In the genomic region with DNA sequence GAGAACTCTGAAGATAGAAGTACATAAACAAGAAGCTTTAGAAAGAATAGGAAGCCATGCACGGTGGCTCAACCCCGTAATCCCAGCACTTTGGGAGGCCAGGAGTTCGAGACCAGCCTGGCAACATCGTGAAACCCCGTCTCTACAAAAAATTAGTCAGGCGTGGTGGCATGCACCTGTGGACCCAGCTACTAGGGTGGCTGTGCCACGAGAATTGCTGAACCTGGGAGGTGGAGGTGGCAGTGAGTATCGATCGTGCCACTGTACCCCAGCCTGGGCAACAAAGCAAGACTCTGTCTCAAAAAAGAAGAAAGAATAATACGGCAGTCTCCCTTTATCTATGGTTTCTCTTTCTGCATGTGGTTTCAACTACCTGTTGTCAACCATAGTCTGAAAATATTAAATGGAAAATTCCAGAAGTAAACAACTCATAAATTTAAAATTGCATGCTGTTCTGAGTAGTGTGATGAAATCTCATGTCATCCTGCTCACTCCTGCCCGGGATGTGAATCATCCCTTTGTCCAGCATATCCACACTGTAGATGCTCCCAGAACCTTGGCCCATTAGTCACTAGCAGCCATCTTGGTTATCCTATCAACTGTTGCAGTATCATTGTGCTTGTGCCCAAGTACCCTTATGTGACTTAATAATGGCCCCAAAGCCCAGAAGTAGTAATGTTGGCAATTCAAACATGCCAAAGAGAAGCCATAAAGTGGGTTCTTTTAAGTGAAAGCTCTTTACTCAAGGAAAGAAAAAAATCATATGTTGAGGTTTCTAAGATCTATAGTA, we compare ENCODE assay signal across 1 cellular context.
TF ChIP-seq lines count a peak whose summit lies in the region.

No MANE protein-coding gene starts in this region.

TF ChIP-seq in K562, 482 proteins besides CTCF, POLR2A, EP300 and RAD21 (continued from another document and continues in another):
- TF ChIP-seq, protein P1, sequence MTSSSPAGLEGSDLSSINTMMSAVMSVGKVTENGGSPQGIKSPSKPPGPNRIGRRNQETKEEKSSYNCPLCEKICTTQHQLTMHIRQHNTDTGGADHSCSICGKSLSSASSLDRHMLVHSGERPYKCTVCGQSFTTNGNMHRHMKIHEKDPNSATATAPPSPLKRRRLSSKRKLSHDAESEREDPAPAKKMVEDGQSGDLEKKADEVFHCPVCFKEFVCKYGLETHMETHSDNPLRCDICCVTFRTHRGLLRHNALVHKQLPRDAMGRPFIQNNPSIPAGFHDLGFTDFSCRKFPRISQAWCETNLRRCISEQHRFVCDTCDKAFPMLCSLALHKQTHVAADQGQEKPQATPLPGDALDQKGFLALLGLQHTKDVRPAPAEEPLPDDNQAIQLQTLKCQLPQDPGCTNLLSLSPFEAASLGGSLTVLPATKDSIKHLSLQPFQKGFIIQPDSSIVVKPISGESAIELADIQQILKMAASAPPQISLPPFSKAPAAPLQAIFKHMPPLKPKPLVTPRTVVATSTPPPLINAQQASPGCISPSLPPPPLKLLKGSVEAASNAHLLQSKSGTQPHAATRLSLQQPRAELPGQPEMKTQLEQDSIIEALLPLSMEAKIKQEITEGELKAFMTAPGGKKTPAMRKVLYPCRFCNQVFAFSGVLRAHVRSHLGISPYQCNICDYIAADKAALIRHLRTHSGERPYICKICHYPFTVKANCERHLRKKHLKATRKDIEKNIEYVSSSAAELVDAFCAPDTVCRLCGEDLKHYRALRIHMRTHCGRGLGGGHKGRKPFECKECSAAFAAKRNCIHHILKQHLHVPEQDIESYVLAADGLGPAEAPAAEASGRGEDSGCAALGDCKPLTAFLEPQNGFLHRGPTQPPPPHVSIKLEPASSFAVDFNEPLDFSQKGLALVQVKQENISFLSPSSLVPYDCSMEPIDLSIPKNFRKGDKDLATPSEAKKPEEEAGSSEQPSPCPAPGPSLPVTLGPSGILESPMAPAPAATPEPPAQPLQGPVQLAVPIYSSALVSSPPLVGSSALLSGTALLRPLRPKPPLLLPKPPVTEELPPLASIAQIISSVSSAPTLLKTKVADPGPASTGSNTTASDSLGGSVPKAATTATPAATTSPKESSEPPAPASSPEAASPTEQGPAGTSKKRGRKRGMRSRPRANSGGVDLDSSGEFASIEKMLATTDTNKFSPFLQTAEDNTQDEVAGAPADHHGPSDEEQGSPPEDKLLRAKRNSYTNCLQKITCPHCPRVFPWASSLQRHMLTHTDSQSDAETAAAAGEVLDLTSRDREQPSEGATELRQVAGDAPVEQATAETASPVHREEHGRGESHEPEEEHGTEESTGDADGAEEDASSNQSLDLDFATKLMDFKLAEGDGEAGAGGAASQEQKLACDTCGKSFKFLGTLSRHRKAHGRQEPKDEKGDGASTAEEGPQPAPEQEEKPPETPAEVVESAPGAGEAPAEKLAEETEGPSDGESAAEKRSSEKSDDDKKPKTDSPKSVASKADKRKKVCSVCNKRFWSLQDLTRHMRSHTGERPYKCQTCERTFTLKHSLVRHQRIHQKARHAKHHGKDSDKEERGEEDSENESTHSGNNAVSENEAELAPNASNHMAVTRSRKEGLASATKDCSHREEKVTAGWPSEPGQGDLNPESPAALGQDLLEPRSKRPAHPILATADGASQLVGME (CRISPR knock-in tag; IDR thresholded peaks at IDR 0.05): no peak
- TF ChIP-seq ATF7 (IDR thresholded peaks at IDR 0.05) (0 out of 2 replicates have a peak, but pooled peaks have one; percentile 29), ZNF77 (CRISPR knock-in tag; IDR thresholded peaks at IDR 0.05) (no peak), TARDBP (IDR thresholded peaks at IDR 0.05) (no peak), DDX20 (tag; IDR thresholded peaks at IDR 0.05; ENCODE audit: low read depth) (peak; percentile 83), NR2C1 (IDR thresholded peaks at IDR 0.05) (no peak), NR2C1 (tag; IDR thresholded peaks at IDR 0.05) (peak; percentile 85), JUNB (CRISPR knock-in tag; conservative IDR thresholded peaks at IDR 0.05) (no peak), HDAC6 (IDR thresholded peaks at IDR 0.05; ENCODE audit: low read depth, low read length) (no peak), MCM3 (IDR thresholded peaks at IDR 0.05) (no peak), JUND (IDR thresholded peaks at IDR 0.05; ENCODE audit: borderline replicate concordance, low read depth, low read length) (peak; percentile 81), JUND (tag; IDR thresholded peaks at IDR 0.05; ENCODE audit: borderline replicate concordance, low read depth, low read length) (peak; percentile 44; the same call in 1 of the 3 replicates), ZC3H8 (IDR thresholded peaks at IDR 0.05) (no peak), CBFA2T2 (conservative IDR thresholded peaks at IDR 0.05) (no peak), ZNF311 (CRISPR knock-in tag; IDR thresholded peaks at IDR 0.05) (peak; percentile 80), ZFP1 (CRISPR knock-in tag; IDR thresholded peaks at IDR 0.05) (no peak), PCBP1 (IDR thresholded peaks at IDR 0.05; ENCODE audit: low read depth, low read length, poor library complexity, severe bottlenecking) (no peak), HSF4 (CRISPR knock-in tag; IDR thresholded peaks at IDR 0.05; ENCODE audit: borderline replicate concordance) (peak; percentile 27; the same call in 1 of the 2 replicates), SAP30 (IDR thresholded peaks at IDR 0.05; ENCODE audit: borderline replicate concordance, insufficient read depth, low read depth, low read length, poor library complexity, severe bottlenecking) (no peak), ZNF263 (CRISPR knock-in tag; IDR thresholded peaks at IDR 0.05; ENCODE audit: borderline replicate concordance) (no peak), TCF7 (IDR thresholded peaks at IDR 0.05; ENCODE audit: borderline replicate concordance) (no peak), GABPB1 (CRISPR knock-in tag; IDR thresholded peaks at IDR 0.05) (no peak), DMBX1 (CRISPR knock-in tag; IDR thresholded peaks at IDR 0.05; ENCODE audit: borderline replicate concordance) (peak; percentile 96; the same call in 1 of the 2 replicates), CXXC5 (CRISPR knock-in tag; IDR thresholded peaks at IDR 0.05) (peak; percentile 65), ZNF644 (tag; IDR thresholded peaks at IDR 0.05; ENCODE audit: low read depth) (peak; percentile 90), TSC22D4 (tag; IDR thresholded peaks at IDR 0.05) (no peak), ZNF274 (IDR thresholded peaks at IDR 0.05; ENCODE audit: borderline replicate concordance, low read depth, low read length) (no peak), DACH1 (IDR thresholded peaks at IDR 0.05; ENCODE audit: partially characterized antibody) (no peak), SMAD4 (CRISPR knock-in tag; conservative IDR thresholded peaks at IDR 0.05) (peak; percentile 81), ESRRA (IDR thresholded peaks at IDR 0.05; ENCODE audit: borderline replicate concordance, low read depth) (no peak), CBX2 (IDR thresholded peaks at IDR 0.05; ENCODE audit: insufficient read depth, low read length, poor library complexity, severe bottlenecking) (no peak), FOXA1 (IDR thresholded peaks at IDR 0.05; ENCODE audit: borderline replicate concordance) (no peak), ZNF57 (CRISPR knock-in tag; IDR thresholded peaks at IDR 0.05) (no peak)
- TF ChIP-seq, protein P2, sequence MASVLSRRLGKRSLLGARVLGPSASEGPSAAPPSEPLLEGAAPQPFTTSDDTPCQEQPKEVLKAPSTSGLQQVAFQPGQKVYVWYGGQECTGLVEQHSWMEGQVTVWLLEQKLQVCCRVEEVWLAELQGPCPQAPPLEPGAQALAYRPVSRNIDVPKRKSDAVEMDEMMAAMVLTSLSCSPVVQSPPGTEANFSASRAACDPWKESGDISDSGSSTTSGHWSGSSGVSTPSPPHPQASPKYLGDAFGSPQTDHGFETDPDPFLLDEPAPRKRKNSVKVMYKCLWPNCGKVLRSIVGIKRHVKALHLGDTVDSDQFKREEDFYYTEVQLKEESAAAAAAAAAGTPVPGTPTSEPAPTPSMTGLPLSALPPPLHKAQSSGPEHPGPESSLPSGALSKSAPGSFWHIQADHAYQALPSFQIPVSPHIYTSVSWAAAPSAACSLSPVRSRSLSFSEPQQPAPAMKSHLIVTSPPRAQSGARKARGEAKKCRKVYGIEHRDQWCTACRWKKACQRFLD (CRISPR knock-in tag; IDR thresholded peaks at IDR 0.05): peak; percentile 94; the same call in 1 of the 2 replicates
- TF ChIP-seq, protein P3, sequence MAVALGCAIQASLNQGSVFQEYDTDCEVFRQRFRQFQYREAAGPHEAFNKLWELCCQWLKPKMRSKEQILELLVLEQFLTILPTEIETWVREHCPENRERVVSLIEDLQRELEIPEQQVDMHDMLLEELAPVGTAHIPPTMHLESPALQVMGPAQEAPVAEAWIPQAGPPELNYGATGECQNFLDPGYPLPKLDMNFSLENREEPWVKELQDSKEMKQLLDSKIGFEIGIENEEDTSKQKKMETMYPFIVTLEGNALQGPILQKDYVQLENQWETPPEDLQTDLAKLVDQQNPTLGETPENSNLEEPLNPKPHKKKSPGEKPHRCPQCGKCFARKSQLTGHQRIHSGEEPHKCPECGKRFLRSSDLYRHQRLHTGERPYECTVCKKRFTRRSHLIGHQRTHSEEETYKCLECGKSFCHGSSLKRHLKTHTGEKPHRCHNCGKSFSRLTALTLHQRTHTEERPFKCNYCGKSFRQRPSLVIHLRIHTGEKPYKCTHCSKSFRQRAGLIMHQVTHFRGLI (CRISPR knock-in tag; IDR thresholded peaks at IDR 0.05): no peak
- TF ChIP-seq, protein P4, sequence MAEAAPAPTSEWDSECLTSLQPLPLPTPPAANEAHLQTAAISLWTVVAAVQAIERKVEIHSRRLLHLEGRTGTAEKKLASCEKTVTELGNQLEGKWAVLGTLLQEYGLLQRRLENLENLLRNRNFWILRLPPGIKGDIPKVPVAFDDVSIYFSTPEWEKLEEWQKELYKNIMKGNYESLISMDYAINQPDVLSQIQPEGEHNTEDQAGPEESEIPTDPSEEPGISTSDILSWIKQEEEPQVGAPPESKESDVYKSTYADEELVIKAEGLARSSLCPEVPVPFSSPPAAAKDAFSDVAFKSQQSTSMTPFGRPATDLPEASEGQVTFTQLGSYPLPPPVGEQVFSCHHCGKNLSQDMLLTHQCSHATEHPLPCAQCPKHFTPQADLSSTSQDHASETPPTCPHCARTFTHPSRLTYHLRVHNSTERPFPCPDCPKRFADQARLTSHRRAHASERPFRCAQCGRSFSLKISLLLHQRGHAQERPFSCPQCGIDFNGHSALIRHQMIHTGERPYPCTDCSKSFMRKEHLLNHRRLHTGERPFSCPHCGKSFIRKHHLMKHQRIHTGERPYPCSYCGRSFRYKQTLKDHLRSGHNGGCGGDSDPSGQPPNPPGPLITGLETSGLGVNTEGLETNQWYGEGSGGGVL (CRISPR knock-in tag; IDR thresholded peaks at IDR 0.05): no peak
- TF ChIP-seq, protein P5, sequence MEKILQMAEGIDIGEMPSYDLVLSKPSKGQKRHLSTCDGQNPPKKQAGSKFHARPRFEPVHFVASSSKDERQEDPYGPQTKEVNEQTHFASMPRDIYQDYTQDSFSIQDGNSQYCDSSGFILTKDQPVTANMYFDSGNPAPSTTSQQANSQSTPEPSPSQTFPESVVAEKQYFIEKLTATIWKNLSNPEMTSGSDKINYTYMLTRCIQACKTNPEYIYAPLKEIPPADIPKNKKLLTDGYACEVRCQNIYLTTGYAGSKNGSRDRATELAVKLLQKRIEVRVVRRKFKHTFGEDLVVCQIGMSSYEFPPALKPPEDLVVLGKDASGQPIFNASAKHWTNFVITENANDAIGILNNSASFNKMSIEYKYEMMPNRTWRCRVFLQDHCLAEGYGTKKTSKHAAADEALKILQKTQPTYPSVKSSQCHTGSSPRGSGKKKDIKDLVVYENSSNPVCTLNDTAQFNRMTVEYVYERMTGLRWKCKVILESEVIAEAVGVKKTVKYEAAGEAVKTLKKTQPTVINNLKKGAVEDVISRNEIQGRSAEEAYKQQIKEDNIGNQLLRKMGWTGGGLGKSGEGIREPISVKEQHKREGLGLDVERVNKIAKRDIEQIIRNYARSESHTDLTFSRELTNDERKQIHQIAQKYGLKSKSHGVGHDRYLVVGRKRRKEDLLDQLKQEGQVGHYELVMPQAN (IDR thresholded peaks at IDR 0.05; ENCODE audit: borderline replicate concordance): no peak
- TF ChIP-seq, protein P6, sequence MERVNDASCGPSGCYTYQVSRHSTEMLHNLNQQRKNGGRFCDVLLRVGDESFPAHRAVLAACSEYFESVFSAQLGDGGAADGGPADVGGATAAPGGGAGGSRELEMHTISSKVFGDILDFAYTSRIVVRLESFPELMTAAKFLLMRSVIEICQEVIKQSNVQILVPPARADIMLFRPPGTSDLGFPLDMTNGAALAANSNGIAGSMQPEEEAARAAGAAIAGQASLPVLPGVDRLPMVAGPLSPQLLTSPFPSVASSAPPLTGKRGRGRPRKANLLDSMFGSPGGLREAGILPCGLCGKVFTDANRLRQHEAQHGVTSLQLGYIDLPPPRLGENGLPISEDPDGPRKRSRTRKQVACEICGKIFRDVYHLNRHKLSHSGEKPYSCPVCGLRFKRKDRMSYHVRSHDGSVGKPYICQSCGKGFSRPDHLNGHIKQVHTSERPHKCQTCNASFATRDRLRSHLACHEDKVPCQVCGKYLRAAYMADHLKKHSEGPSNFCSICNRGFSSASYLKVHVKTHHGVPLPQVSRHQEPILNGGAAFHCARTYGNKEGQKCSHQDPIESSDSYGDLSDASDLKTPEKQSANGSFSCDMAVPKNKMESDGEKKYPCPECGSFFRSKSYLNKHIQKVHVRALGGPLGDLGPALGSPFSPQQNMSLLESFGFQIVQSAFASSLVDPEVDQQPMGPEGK (CRISPR knock-in tag; IDR thresholded peaks at IDR 0.05; ENCODE audit: borderline replicate concordance): no peak
- TF ChIP-seq, protein P7, sequence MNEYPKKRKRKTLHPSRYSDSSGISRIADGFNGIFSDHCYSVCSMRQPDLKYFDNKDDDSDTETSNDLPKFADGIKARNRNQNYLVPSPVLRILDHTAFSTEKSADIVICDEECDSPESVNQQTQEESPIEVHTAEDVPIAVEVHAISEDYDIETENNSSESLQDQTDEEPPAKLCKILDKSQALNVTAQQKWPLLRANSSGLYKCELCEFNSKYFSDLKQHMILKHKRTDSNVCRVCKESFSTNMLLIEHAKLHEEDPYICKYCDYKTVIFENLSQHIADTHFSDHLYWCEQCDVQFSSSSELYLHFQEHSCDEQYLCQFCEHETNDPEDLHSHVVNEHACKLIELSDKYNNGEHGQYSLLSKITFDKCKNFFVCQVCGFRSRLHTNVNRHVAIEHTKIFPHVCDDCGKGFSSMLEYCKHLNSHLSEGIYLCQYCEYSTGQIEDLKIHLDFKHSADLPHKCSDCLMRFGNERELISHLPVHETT (CRISPR knock-in tag; conservative IDR thresholded peaks at IDR 0.05 in 1 of 2, IDR thresholded peaks at IDR 0.05 in 1 of 2): 0 out of 4 replicates have a peak, but pooled peaks of 1 of the 2 experiments have one; percentile 37
- TF ChIP-seq, protein P8, sequence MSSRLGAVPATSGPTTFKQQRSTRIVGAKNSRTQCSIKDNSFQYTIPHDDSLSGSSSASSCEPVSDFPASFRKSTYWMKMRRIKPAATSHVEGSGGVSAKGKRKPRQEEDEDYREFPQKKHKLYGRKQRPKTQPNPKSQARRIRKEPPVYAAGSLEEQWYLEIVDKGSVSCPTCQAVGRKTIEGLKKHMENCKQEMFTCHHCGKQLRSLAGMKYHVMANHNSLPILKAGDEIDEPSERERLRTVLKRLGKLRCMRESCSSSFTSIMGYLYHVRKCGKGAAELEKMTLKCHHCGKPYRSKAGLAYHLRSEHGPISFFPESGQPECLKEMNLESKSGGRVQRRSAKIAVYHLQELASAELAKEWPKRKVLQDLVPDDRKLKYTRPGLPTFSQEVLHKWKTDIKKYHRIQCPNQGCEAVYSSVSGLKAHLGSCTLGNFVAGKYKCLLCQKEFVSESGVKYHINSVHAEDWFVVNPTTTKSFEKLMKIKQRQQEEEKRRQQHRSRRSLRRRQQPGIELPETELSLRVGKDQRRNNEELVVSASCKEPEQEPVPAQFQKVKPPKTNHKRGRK (tag; IDR thresholded peaks at IDR 0.05): no peak
